24 cellular contexts compared by ENCODE assay signal in genomic region chr1:159250817-159251216, GRCh38. TPM values are rescaled to one million over a fixed set of nuclear protein-coding genes. Genes with fewer than 3 reads are reported as not detected.
DNase-seq lines count a peak whose midpoint lies in the region; TF ChIP-seq lines count a peak whose summit lies in the region.
"Had no signal": no experiment of that assay in that cellular context is flagged by ENCODE, and none has a peak within 500 bp of the region (broad histone marks: within the 10 kb centered on the region; RNA-seq: fewer than 3 reads in every experiment).

No MANE protein-coding gene starts in this region.

- no peaks in the 10 kb centered on the region for H3K27me3 ChIP-seq in tibial artery
- H3K27me3 ChIP-seq: MG63, vagina had no signal

- peaks cover 4% of the 10 kb centered on the region for H3K36me3 Mint-ChIP-seq in endothelial cell (ENCODE audit: low read depth, unreplicated experiment)

- H3K9me3 ChIP-seq in tibial artery, result peaks cover 0 to 4% (median 2%) of the 10 kb centered on the region in 3 donors
- H3K9me3 ChIP-seq: MG63, vagina had no signal

- TF ChIP-seq CTCF in 22Rv1 (IDR thresholded peaks at IDR 0.05) (0 out of 2 replicates have a peak, but pooled peaks have one; percentile 10), endothelial cell (IDR thresholded peaks at IDR 0.05; ENCODE audit: unreplicated experiment) (no peak), tibial artery (IDR thresholded peaks at IDR 0.05) (no peak)

- no peaks in the 10 kb centered on the region for H3K36me3 ChIP-seq in tibial artery
- H3K36me3 ChIP-seq: MG63, vagina had no signal

- no peak overlapping the region for H3K27ac Mint-ChIP-seq in endothelial cell (ENCODE audit: unreplicated experiment)
- H3K27ac Mint-ChIP-seq: activated T-cell treated with anti-CD3 and anti-CD28 coated beads, Interleukin-2, amount 50 U/mL, for 72 hours; effector memory CD8-positive, alpha-beta T cell; memory B cell had no signal

- H3K27ac ChIP-seq in 22Rv1 (no peak overlapping the region), tibial artery (no peak overlapping the region)
- H3K27ac ChIP-seq: vagina had no signal

- H3K4me3 Mint-ChIP-seq in endothelial cell (ENCODE audit: unreplicated experiment), result no peak overlapping the region
- H3K4me3 Mint-ChIP-seq: activated T-cell treated with anti-CD3 and anti-CD28 coated beads, Interleukin-2, amount 50 U/mL, for 72 hours; effector memory CD8-positive, alpha-beta T cell; memory B cell; nephron progenitor cell had no signal

- H3K27me3 Mint-ChIP-seq in endothelial cell (ENCODE audit: unreplicated experiment), result no peaks in the 10 kb centered on the region

- peaks cover 3% of the 10 kb centered on the region for H3K4me1 Mint-ChIP-seq in endothelial cell (ENCODE audit: unreplicated experiment)
- H3K4me1 Mint-ChIP-seq: nephron progenitor cell had no signal

- no peaks in the 10 kb centered on the region for H3K9me3 Mint-ChIP-seq in endothelial cell (ENCODE audit: unreplicated experiment)
- H3K9me3 Mint-ChIP-seq: activated T-cell treated with anti-CD3 and anti-CD28 coated beads, Interleukin-2, amount 50 U/mL, for 72 hours had no signal

- H3K4me3 ChIP-seq in tibial artery, result no peak overlapping the region
- H3K4me3 ChIP-seq: MG63, vagina had no signal

- DNase-seq in EH (ENCODE audit: low read depth), result peak; percentile 1
- DNase-seq in NOMO-1 treated with DMSO at 0.1 percent for 48 hours (lab: John Stamatoyannopoulos, UW; ENCODE audit: unreplicated experiment), result peak; percentile 33
- DNase-seq in endothelial cell (ENCODE audit: low spot score), result peak; percentile 34
- DNase-seq in tibial artery, result no peak
- no peak for DNase-seq in islet precursor cell
- DNase-seq in NCI-H2171 (lab: John Stamatoyannopoulos, UW), result no peak
- no peak for DNase-seq in activated CD4-positive, alpha-beta T cell treated with anti-CD3 and anti-CD28 coated beads, Interleukin-2, amount 50 U/mL, for 1 hour
- DNase-seq: activated CD4-positive, alpha-beta T cell treated with anti-CD3 and anti-CD28 coated beads, Interleukin-2, amount 50 U/mL, for 48 hours; activated T-cell treated with anti-CD3 and anti-CD28 coated beads, Interleukin-2, amount 50 U/mL, for 72 hours; caudate nucleus; DMS 273 treated with DMSO at 0.1 percent for 48 hours; effector memory CD8-positive, alpha-beta T cell; foreskin fibroblast; MG63; NCI-H2029; NCI-H774; nephron progenitor cell had no signal

- H3K4me1 ChIP-seq in tibial artery, result no peaks in the 10 kb centered on the region
- H3K4me1 ChIP-seq: vagina had no signal

- intact Hi-C loops in tibial artery (cut with DNase I; ENCODE audit: low total_unique reads), result no loop called here

RNA-seq across cellular contexts. Expression of gene ACKR1, which starts 46.1 kb away (rescaled TPM):
- total RNA-seq in endothelial cell (ENCODE audit: unreplicated experiment), result 0.23 TPM
- total RNA-seq: activated T-cell treated with anti-CD3 and anti-CD28 coated beads, Interleukin-2, amount 50 U/mL, for 72 hours; H4; HT-29; SK-MEL-5 had no signal

RNA-seq across cellular contexts. Expression of gene FCER1A, which starts 51.3 kb away (rescaled TPM):
- not detected for total RNA-seq in endothelial cell (ENCODE audit: unreplicated experiment)
- total RNA-seq: activated T-cell treated with anti-CD3 and anti-CD28 coated beads, Interleukin-2, amount 50 U/mL, for 72 hours; H4; HT-29; pulmonary artery endothelial cell; SK-MEL-5 had no signal

Comparison
In these comparisons a context has a peak if more than half of its experiments do, and no peak if none do; other contexts are left out.
1. DNase-seq: peak in EH (single experiment), NOMO-1 treated with DMSO at 0.1 percent for 48 hours (single experiment) and endothelial cell (single experiment); none in tibial artery (0 of 2), islet precursor cell (single experiment), NCI-H2171 (single experiment) and activated CD4-positive, alpha-beta T cell treated with anti-CD3 and anti-CD28 coated beads, Interleukin-2, amount 50 U/mL, for 1 hour (single experiment).